Comparison of ENCODE assay signal across 10 cellular contexts in genomic region chr2:188974184-188974583, GRCh38. TPM values are rescaled to one million over a fixed set of nuclear protein-coding genes. Genes with fewer than 3 reads are reported as not detected.
DNase-seq lines count a peak whose midpoint lies in the region; ATAC-seq and TF ChIP-seq lines count a peak whose summit lies in the region.
"Had no signal": no experiment of that assay in that cellular context is flagged by ENCODE, and none has a peak within 500 bp of the region (broad histone marks: within the 10 kb centered on the region; RNA-seq: fewer than 3 reads in every experiment).

Gene COL3A1 (plus strand): TSS chr2:188974373. CDS start chr2:188974490, 117 bp downstream.

- no peak within 1 kb of the TSS for H3K4me3 Mint-ChIP-seq in CD4-positive, alpha-beta memory T cell
- H3K4me3 Mint-ChIP-seq: activated T-helper 1 cell treated with anti-CD3 and anti-CD28 coated beads, Interleukin-12 subunit alpha, Interleukin-12 subunit beta, Interleukin-2, Interleukin-4 antibody, amounts not matched to agents 30 ng/mL and 10 ng/mL and 1 ng/mL, durations not matched to agents 14 hours and 24 hours and 36 hours had no signal

- CTCF ChIA-PET in CD4-positive, alpha-beta memory T cell (lab: Charles Lee; ENCODE audit: partially characterized antibody): no interaction called here

- TF ChIP-seq CTCF in astrocyte of the spinal cord (IDR thresholded peaks at IDR 0.05; ENCODE audit: low read depth, low read length) (no peak), gastrocnemius medialis (IDR thresholded peaks at IDR 0.05 in 4 of 5, conservative IDR thresholded peaks at IDR 0.05 in 1 of 5) (no peak)

- H3K4me3 ChIP-seq in astrocyte of the spinal cord (ENCODE audit: low read depth, low read length) (peak within 1 kb of the TSS; percentile 56), right cardiac atrium (ENCODE audit: low read length) (peak within 1 kb of the TSS; percentile 98), gastrocnemius medialis (peak within 1 kb of the TSS; percentile 33 to 48 (median 42))
- H3K4me3 ChIP-seq in CD4-positive, alpha-beta memory T cell (ENCODE audit: low read length in 2 of 2): no peak within 1 kb of the TSS

- intact Hi-C loops in right cardiac atrium (cut with DNase I) (loop anchor here in 3 of 4 donors (5.0 to 10.0 kb wide), 3 partner anchors 187 to 449 kb away; no protein-coding TSS in a partner anchor), gastrocnemius medialis (cut with DNase I; ENCODE audit: low total_unique reads) (no loop called here)
- intact Hi-C loops in CD4-positive, alpha-beta memory T cell (cut with micrococcal nuclease): no loop called here

- H3K36me3 Mint-ChIP-seq in CD4-positive, alpha-beta memory T cell: no peaks in the 10 kb centered on the region

- H3K9me3 ChIP-seq in right cardiac atrium (ENCODE audit: control insufficient read depth, low read length) (no peaks in the 10 kb centered on the region), gastrocnemius medialis (no peaks in the 10 kb centered on the region)
- no peaks in the 10 kb centered on the region for H3K9me3 ChIP-seq in CD4-positive, alpha-beta memory T cell (ENCODE audit: control insufficient read depth in 1 of 2, low read length in 2 of 2)

- H3K4me1 ChIP-seq in right cardiac atrium (ENCODE audit: control insufficient read depth, insufficient read depth, low read length) (no peaks in the 10 kb centered on the region), gastrocnemius medialis (peaks cover 0 to 9% of the 10 kb centered on the region in 2 donors)
- H3K4me1 ChIP-seq in CD4-positive, alpha-beta memory T cell (ENCODE audit: insufficient read depth, low read length): no peaks in the 10 kb centered on the region

- peak; percentile 56 to 76 for ATAC-seq in right cardiac atrium
- no peak for ATAC-seq in gastrocnemius medialis

- H3K27me3 Mint-ChIP-seq in CD4-positive, alpha-beta memory T cell: peaks cover 0 to 2% of the 10 kb centered on the region in 2 donors

- in situ Hi-C loops in astrocyte of the spinal cord (cut with HindIII; ENCODE audit: low sequenced_read_pairs) (no loop called here), gastrocnemius medialis (cut with MboI; ENCODE audit: low sequenced_read_pairs in 4 of 4) (loop anchor here in 3 of 4 donors (10.0 kb wide), 2 partner anchors 189 to 449 kb away; no protein-coding TSS in a partner anchor)

- TF ChIP-seq POLR2A in gastrocnemius medialis (IDR thresholded peaks at IDR 0.05): peak in 1 of 2 donors; percentile 36

- H3K4me1 Mint-ChIP-seq in CD4-positive, alpha-beta memory T cell: peaks cover 0 to 7% (median 3%) of the 10 kb centered on the region in 4 donors

- POLR2A ChIA-PET in CD4-positive, alpha-beta memory T cell (lab: Charles Lee; ENCODE audit: partially characterized antibody): no interaction called here

- no peak within 1 kb of the TSS for H3K27ac Mint-ChIP-seq in CD4-positive, alpha-beta memory T cell
- H3K27ac Mint-ChIP-seq: activated T-helper 1 cell treated with anti-CD3 and anti-CD28 coated beads, Interleukin-12 subunit alpha, Interleukin-12 subunit beta, Interleukin-2, Interleukin-4 antibody, amounts not matched to agents 30 ng/mL and 10 ng/mL and 1 ng/mL, durations not matched to agents 14 hours and 24 hours and 36 hours had no signal

- DNase-seq in EL (peak; percentile 70), astrocyte of the spinal cord (ENCODE audit: low read depth, low spot score) (peak; percentile 82), right cardiac atrium (peak; percentile 47 to 81 (median 61)), gastrocnemius medialis (no peak), medulla oblongata (ENCODE audit: extremely low spot score) (no peak), glomerular visceral epithelial cell (ENCODE audit: extremely low spot score) (no peak)
- no peak for DNase-seq in CD4-positive, alpha-beta memory T cell
- DNase-seq in stimulated activated CD4-positive, alpha-beta T cell treated with anti-CD3 and anti-CD28 coated beads, Interleukin-4, amount 100 ng/mL, for 24 hours: no peak
- DNase-seq: kidney glomerular epithelial cell had no signal

- H3K9me3 Mint-ChIP-seq in CD4-positive, alpha-beta memory T cell: no peaks in the 10 kb centered on the region
- H3K9me3 Mint-ChIP-seq: activated T-helper 1 cell treated with anti-CD3 and anti-CD28 coated beads, Interleukin-12 subunit alpha, Interleukin-12 subunit beta, Interleukin-2, Interleukin-4 antibody, amounts not matched to agents 30 ng/mL and 10 ng/mL and 1 ng/mL, durations not matched to agents 14 hours and 24 hours and 36 hours had no signal

- H3K27me3 ChIP-seq in right cardiac atrium (ENCODE audit: control insufficient read depth, insufficient read depth) (no peaks in the 10 kb centered on the region), gastrocnemius medialis (no peaks in the 10 kb centered on the region)
- no peaks in the 10 kb centered on the region for H3K27me3 ChIP-seq in CD4-positive, alpha-beta memory T cell (ENCODE audit: insufficient read depth, low read length)

- H3K36me3 ChIP-seq in gastrocnemius medialis: no peaks in the 10 kb centered on the region
- no peaks in the 10 kb centered on the region for H3K36me3 ChIP-seq in CD4-positive, alpha-beta memory T cell (ENCODE audit: insufficient read depth, low read length)

- H3K27ac ChIP-seq in right cardiac atrium (ENCODE audit: low read length): peak within 1 kb of the TSS; percentile 89
- peak within 1 kb of the TSS; percentile 62 to 78 (median 67) for H3K27ac ChIP-seq in gastrocnemius medialis
- H3K27ac ChIP-seq in CD4-positive, alpha-beta memory T cell (ENCODE audit: low read depth, low read length): no peak within 1 kb of the TSS

- 40% methylated on average over 4 of the region's 4 CpGs for WGBS in right cardiac atrium

RNA-seq across cellular contexts. Expression of gene COL3A1, which starts in this region (rescaled TPM):
- total RNA-seq in right cardiac atrium (100 to 1,000 TPM; 104 to 343 (median 177) TPM), gastrocnemius medialis (10 to 100 TPM in 3 of 4 donors, 1 to 10 TPM in 1; 6.5 to 42.7 (median 15.0) TPM)
- 48.2 TPM for polyA plus RNA-seq in right cardiac atrium
- not detected for total RNA-seq in CD4-positive, alpha-beta memory T cell
- polyA plus RNA-seq in CD4-positive, alpha-beta memory T cell: not detected

Comparison
In these comparisons a context has a peak if more than half of its experiments do, and no peak if none do; other contexts are left out.
1. RNA of gene COL3A1 (total RNA-seq): 104 to 343 TPM in right cardiac atrium and 6.5 to 42.7 TPM in gastrocnemius medialis; not detected in CD4-positive, alpha-beta memory T cell; every median in the first group is over 4 times any median in the second.
2. RNA of gene COL3A1 (polyA plus RNA-seq): 48.2 TPM in right cardiac atrium (single experiment); not detected in CD4-positive, alpha-beta memory T cell; every median in the first group is over 10 times any median in the second.
3. DNase-seq: peak in EL (single experiment), astrocyte of the spinal cord (single experiment) and right cardiac atrium (3 of 3); none in gastrocnemius medialis (0 of 2), medulla oblongata (single experiment), CD4-positive, alpha-beta memory T cell (0 of 5), glomerular visceral epithelial cell (single experiment) and stimulated activated CD4-positive, alpha-beta T cell treated with anti-CD3 and anti-CD28 coated beads, Interleukin-4, amount 100 ng/mL, for 24 hours (single experiment).
4. H3K4me3 ChIP-seq: peak in astrocyte of the spinal cord (single experiment), right cardiac atrium (single experiment) and gastrocnemius medialis (4 of 4); none in CD4-positive, alpha-beta memory T cell (0 of 2).
5. ATAC-seq: peak in right cardiac atrium (2 of 2); none in gastrocnemius medialis (0 of 2).
6. intact Hi-C loops: an anchor here in right cardiac atrium (5.0 to 10.0 kb wide); none called in gastrocnemius medialis and CD4-positive, alpha-beta memory T cell.